ENCODE assay signal across 29 cellular contexts in genomic region chr16:22805326-22805725, GRCh38.
"Had no signal": no experiment of that assay in that cellular context is flagged by ENCODE, and none has a peak within 500 bp of the region (broad histone marks: within the 10 kb centered on the region; RNA-seq: fewer than 3 reads in every experiment).

No MANE protein-coding gene starts in this region.

- H3K4me1 ChIP-seq: stomach, suprapubic skin, testis, thyroid gland, tibial nerve, transverse colon, upper lobe of left lung, upper lobe of right lung, uterus, vagina had no signal

- H3K36me3 Mint-ChIP-seq: stimulated activated effector memory CD8-positive, alpha-beta T cell treated with anti-CD3 and anti-CD28 coated beads, Interleukin-12 subunit alpha, Interleukin-12 subunit beta, amount 100 ng/mL, for 72 hours; stimulated activated memory B cell treated with anti-CD40 and anti-IgM and Interleukin-4, amounts not matched to agents 10 μg/mL and 1 μg/mL and 100 μg/mL, for 72 hours; stimulated activated naive B cell treated with anti-CD40 and anti-IgM and Interleukin-4, amounts not matched to agents 10 μg/mL and 1 μg/mL and 100 μg/mL, for 72 hours; type B pancreatic cell had no signal

- H3K27ac ChIP-seq: stomach, suprapubic skin, testis, thoracic aorta, thyroid gland, tibial artery, tibial nerve, transverse colon, upper lobe of left lung, upper lobe of right lung, uterus, vagina had no signal

- H3K27me3 ChIP-seq: testis, thyroid gland, tibial nerve, upper lobe of left lung, uterus, vagina had no signal

- H3K4me1 Mint-ChIP-seq: stimulated activated effector memory CD8-positive, alpha-beta T cell treated with anti-CD3 and anti-CD28 coated beads, Interleukin-12 subunit alpha, Interleukin-12 subunit beta, amount 100 ng/mL, for 72 hours; stimulated activated memory B cell treated with anti-CD40 and anti-IgM and Interleukin-4, amounts not matched to agents 10 μg/mL and 1 μg/mL and 100 μg/mL, for 72 hours; stimulated activated naive B cell treated with anti-CD40 and anti-IgM and Interleukin-4, amounts not matched to agents 10 μg/mL and 1 μg/mL and 100 μg/mL, for 72 hours; stimulated activated naive CD8-positive, alpha-beta T cell treated with anti-CD3 and anti-CD28 coated beads, Interleukin-15, amount 100 ng/mL, for 72 hours had no signal

- H3K4me3 ChIP-seq: stomach, suprapubic skin, testis, thoracic aorta, thyroid gland, tibial artery, tibial nerve, transverse colon, upper lobe of left lung, upper lobe of right lung, uterus, vagina had no signal

- H3K36me3 ChIP-seq: stomach, suprapubic skin, thoracic aorta, thyroid gland, tibial artery, tibial nerve, transverse colon, upper lobe of left lung, upper lobe of right lung, uterus, vagina had no signal

- ATAC-seq: stimulated activated effector memory CD8-positive, alpha-beta T cell treated with anti-CD3 and anti-CD28 coated beads, Interleukin-12 subunit alpha, Interleukin-12 subunit beta, amount 100 ng/mL, for 72 hours; stimulated activated memory B cell treated with anti-CD40 and anti-IgM and Interleukin-4, amounts not matched to agents 10 μg/mL and 1 μg/mL and 100 μg/mL, for 72 hours; stimulated activated naive B cell treated with anti-CD40 and anti-IgM and Interleukin-4, amounts not matched to agents 10 μg/mL and 1 μg/mL and 100 μg/mL, for 72 hours; stimulated activated naive CD8-positive, alpha-beta T cell treated with anti-CD3 and anti-CD28 coated beads, Interleukin-15, amount 100 ng/mL, for 72 hours; stimulated activated naive CD8-positive, alpha-beta T cell treated with anti-CD3 and anti-CD28 coated beads, Interleukin-15, Interleukin-2, amounts not matched to agents 100 U/mL and 50 U/mL, for 24 hours; upper lobe of right lung had no signal

- H3K9me3 ChIP-seq: suprapubic skin, testis, thoracic aorta, thyroid gland, tibial artery, tibial nerve, transverse colon, upper lobe of left lung, upper lobe of right lung, uterus, vagina had no signal

- DNase-seq: stimulated activated CD4-positive, alpha-beta T cell treated with anti-CD3 and anti-CD28 coated beads, Interleukin-2, amount 100 ng/mL, for 48 hours; stimulated activated CD4-positive, alpha-beta T cell treated with anti-CD3 and anti-CD28 coated beads, Interleukin-4, amount 100 ng/mL, for 1 hour; stimulated activated CD4-positive, alpha-beta T cell treated with anti-CD3 and anti-CD28 coated beads, Interleukin-4, amount 100 ng/mL, for 24 hours; stimulated activated CD4-positive, alpha-beta T cell treated with anti-CD3 and anti-CD28 coated beads, Interleukin-4, amount 100 ng/mL, for 4 hours; stimulated activated CD8-positive, alpha-beta memory T cell treated with anti-CD3 and anti-CD28 coated beads, Interleukin-4, amount 100 ng/mL, for 48 hours; stimulated activated naive B cell treated with anti-CD40 and anti-IgM and Interleukin-4, amounts not matched to agents 10 μg/mL and 1 μg/mL and 100 μg/mL, for 72 hours; stimulated activated naive CD4-positive, alpha-beta T cell; stimulated activated naive CD4-positive, alpha-beta T cell treated with Interleukin-2 at 50 U/mL for 16 hours; stimulated activated naive CD8-positive, alpha-beta T cell treated with anti-CD3 and anti-CD28 coated beads, Interleukin-15, amount 100 ng/mL, for 72 hours; stimulated activated naive CD8-positive, alpha-beta T cell treated with anti-CD3 and anti-CD28 coated beads, Interleukin-15, Interleukin-2, amounts not matched to agents 100 U/mL and 50 U/mL, for 24 hours; stomach; substantia nigra; testis; thyroid gland; tibial artery; transverse colon; trophoblast cell; upper lobe of left lung; upper lobe of right lung; uterus had no signal

- H3K27ac Mint-ChIP-seq: stimulated activated effector memory CD8-positive, alpha-beta T cell treated with anti-CD3 and anti-CD28 coated beads, Interleukin-12 subunit alpha, Interleukin-12 subunit beta, amount 100 ng/mL, for 72 hours; stimulated activated memory B cell treated with anti-CD40 and anti-IgM and Interleukin-4, amounts not matched to agents 10 μg/mL and 1 μg/mL and 100 μg/mL, for 72 hours; stimulated activated naive B cell treated with anti-CD40 and anti-IgM and Interleukin-4, amounts not matched to agents 10 μg/mL and 1 μg/mL and 100 μg/mL, for 72 hours; stimulated activated naive CD8-positive, alpha-beta T cell treated with anti-CD3 and anti-CD28 coated beads, Interleukin-15, amount 100 ng/mL, for 72 hours; stimulated activated naive CD8-positive, alpha-beta T cell treated with anti-CD3 and anti-CD28 coated beads, Interleukin-15, Interleukin-2, amounts not matched to agents 100 ng/mL and 50 ng/mL, for 24 hours; type B pancreatic cell had no signal

- H3K4me3 Mint-ChIP-seq: stimulated activated effector memory CD8-positive, alpha-beta T cell treated with anti-CD3 and anti-CD28 coated beads, Interleukin-12 subunit alpha, Interleukin-12 subunit beta, amount 100 ng/mL, for 72 hours; stimulated activated memory B cell treated with anti-CD40 and anti-IgM and Interleukin-4, amounts not matched to agents 10 μg/mL and 1 μg/mL and 100 μg/mL, for 72 hours; stimulated activated naive B cell treated with anti-CD40 and anti-IgM and Interleukin-4, amounts not matched to agents 10 μg/mL and 1 μg/mL and 100 μg/mL, for 72 hours; stimulated activated naive CD8-positive, alpha-beta T cell treated with anti-CD3 and anti-CD28 coated beads, Interleukin-15, amount 100 ng/mL, for 72 hours; stimulated activated naive CD8-positive, alpha-beta T cell treated with anti-CD3 and anti-CD28 coated beads, Interleukin-15, Interleukin-2, amounts not matched to agents 100 ng/mL and 50 ng/mL, for 24 hours; type B pancreatic cell had no signal

- FAIRE-seq: urothelium cell line had no signal

- H3K9me3 Mint-ChIP-seq: stimulated activated effector memory CD8-positive, alpha-beta T cell treated with anti-CD3 and anti-CD28 coated beads, Interleukin-12 subunit alpha, Interleukin-12 subunit beta, amount 100 ng/mL, for 72 hours; stimulated activated memory B cell treated with anti-CD40 and anti-IgM and Interleukin-4, amounts not matched to agents 10 μg/mL and 1 μg/mL and 100 μg/mL, for 72 hours; stimulated activated naive B cell treated with anti-CD40 and anti-IgM and Interleukin-4, amounts not matched to agents 10 μg/mL and 1 μg/mL and 100 μg/mL, for 72 hours; stimulated activated naive CD8-positive, alpha-beta T cell treated with anti-CD3 and anti-CD28 coated beads, Interleukin-15, amount 100 ng/mL, for 72 hours; stimulated activated naive CD8-positive, alpha-beta T cell treated with anti-CD3 and anti-CD28 coated beads, Interleukin-15, Interleukin-2, amounts not matched to agents 100 ng/mL and 50 ng/mL, for 24 hours; type B pancreatic cell had no signal
